In the genomic region with DNA sequence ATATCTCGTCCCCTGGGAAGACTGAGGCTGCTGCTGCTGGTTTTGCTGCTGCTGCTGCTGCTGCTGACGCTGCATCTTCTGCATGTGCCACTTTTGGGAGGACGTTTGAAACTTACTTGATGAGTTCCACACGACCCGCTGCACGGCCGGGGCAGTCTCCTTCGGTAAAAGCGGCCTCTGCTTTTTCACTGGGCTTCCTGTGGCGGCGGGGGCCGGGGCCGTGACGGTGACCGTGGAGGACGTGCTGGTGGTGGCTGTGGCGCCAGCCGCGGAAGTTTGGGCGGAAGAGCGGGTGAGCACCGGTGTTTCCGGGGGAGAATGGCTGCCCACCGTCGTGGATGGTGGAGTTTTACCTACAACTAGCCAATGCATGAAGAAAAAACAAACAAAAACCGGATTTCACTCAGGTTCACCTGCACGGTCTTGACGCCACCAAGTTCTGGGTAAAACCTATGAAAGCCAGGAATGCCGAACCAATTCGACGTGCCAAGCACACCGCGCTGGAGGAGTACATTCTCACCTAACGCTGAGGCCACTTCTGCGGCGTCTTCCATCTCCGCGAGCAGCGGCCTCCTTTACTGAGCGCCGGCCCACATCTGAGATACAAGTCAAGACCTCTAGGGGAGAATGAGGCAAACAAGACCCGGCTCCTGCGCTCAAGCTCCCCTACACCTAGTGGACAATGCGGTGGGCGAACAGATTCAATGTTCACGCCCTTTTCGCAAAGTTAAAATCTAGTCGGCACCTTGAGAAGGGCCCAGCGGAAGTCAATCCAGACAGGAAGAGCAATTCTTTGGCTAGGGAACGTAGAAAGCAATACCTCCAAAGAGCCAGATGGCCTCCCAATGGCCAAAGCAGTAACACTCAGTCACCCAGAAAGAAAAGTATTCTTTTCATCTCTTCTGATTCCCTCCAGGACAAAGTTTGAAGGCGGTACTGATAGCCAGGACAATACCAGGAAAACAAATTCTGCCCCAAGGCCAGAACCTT, we compare ENCODE assay signal across 23 cellular contexts.
"Had no signal": no experiment of that assay in that cellular context is flagged by ENCODE, and none has a peak within 500 bp of the region (broad histone marks: within the 10 kb centered on the region; RNA-seq: fewer than 3 reads in every experiment).

No MANE protein-coding gene starts in this region.

- H3K4me3 Mint-ChIP-seq: activated CD8-positive, alpha-beta T cell treated with anti-CD3 and anti-CD28 coated beads, Interleukin-2, amount 10 ng/mL, durations not matched to agents 7 days and 5 days; activated naive CD4-positive, alpha-beta T cell treated with anti-CD3 and anti-CD28 coated beads, Interleukin-2, amount 50 U/mL, for 24 hours; activated T-helper 1 cell treated with anti-CD3 and anti-CD28 coated beads, Interleukin-12 subunit alpha, Interleukin-12 subunit beta, Interleukin-2, Interleukin-4 antibody, amounts not matched to agents 30 ng/mL and 10 ng/mL and 1 ng/mL, durations not matched to agents 14 hours and 24 hours and 36 hours; central memory CD8-positive, alpha-beta T cell; memory B cell; stimulated activated memory B cell treated with anti-CD40 and anti-IgM and Interleukin-4, amounts not matched to agents 10 μg/mL and 1 μg/mL and 100 μg/mL, for 72 hours; T-helper 2 cell treated with Interferon-gamma antibody and Interleukin-4, amounts not matched to agents 5 μg/mL and 100 μg/mL, for 36 hours had no signal

- H3K9me3 ChIP-seq: breast epithelium, colonic mucosa, heart right ventricle, mucosa of descending colon, uterus had no signal

- DNase-seq: activated CD4-positive, alpha-beta T cell treated with anti-CD3 and anti-CD28 coated beads for 1 hour; activated CD4-positive, alpha-beta T cell treated with anti-CD3 and anti-CD28 coated beads, Interleukin-2, amount 50 U/mL, for 1 hour; activated CD8-positive, alpha-beta T cell treated with anti-CD3 and anti-CD28 coated beads, Interleukin-2, amount 10 ng/mL, durations not matched to agents 7 days and 5 days; activated gamma-delta T cell; aorta; colonic mucosa; heart right ventricle; left colon; mucosa of descending colon; occipital lobe; small intestine; stimulated activated CD4-positive, alpha-beta T cell treated with anti-CD3 and anti-CD28 coated beads, Interleukin-2, amount 100 ng/mL, for 24 hours; trophoblast cell; uterus; WERI-Rb-1 had no signal

- H3K27ac ChIP-seq: breast epithelium, colonic mucosa, heart right ventricle, uterus, WERI-Rb-1 had no signal

- ATAC-seq: activated CD8-positive, alpha-beta T cell treated with anti-CD3 and anti-CD28 coated beads, Interleukin-2, amount 10 ng/mL, durations not matched to agents 7 days and 5 days; heart right ventricle; left colon; mucosa of descending colon; sciatic nerve; stimulated activated memory B cell treated with anti-CD40 and anti-IgM and Interleukin-4, amounts not matched to agents 10 μg/mL and 1 μg/mL and 100 μg/mL, for 72 hours had no signal

- H3K4me3 ChIP-seq: breast epithelium, colonic mucosa, heart right ventricle, mucosa of descending colon, uterus had no signal

- H3K9me3 Mint-ChIP-seq: activated naive CD4-positive, alpha-beta T cell treated with anti-CD3 and anti-CD28 coated beads, Interleukin-2, amount 50 U/mL, for 24 hours; activated T-helper 1 cell treated with anti-CD3 and anti-CD28 coated beads, Interleukin-12 subunit alpha, Interleukin-12 subunit beta, Interleukin-2, Interleukin-4 antibody, amounts not matched to agents 30 ng/mL and 10 ng/mL and 1 ng/mL, durations not matched to agents 14 hours and 24 hours and 36 hours; central memory CD8-positive, alpha-beta T cell; memory B cell; stimulated activated memory B cell treated with anti-CD40 and anti-IgM and Interleukin-4, amounts not matched to agents 10 μg/mL and 1 μg/mL and 100 μg/mL, for 72 hours; T-helper 2 cell treated with Interferon-gamma antibody and Interleukin-4, amounts not matched to agents 5 μg/mL and 100 μg/mL, for 36 hours had no signal

- H3K36me3 ChIP-seq: breast epithelium, colonic mucosa, uterus had no signal

- H3K4me1 Mint-ChIP-seq: activated naive CD4-positive, alpha-beta T cell treated with anti-CD3 and anti-CD28 coated beads, Interleukin-2, amount 50 U/mL, for 24 hours; stimulated activated memory B cell treated with anti-CD40 and anti-IgM and Interleukin-4, amounts not matched to agents 10 μg/mL and 1 μg/mL and 100 μg/mL, for 72 hours had no signal

- H3K27me3 ChIP-seq: breast epithelium, colonic mucosa, heart right ventricle, uterus had no signal

- H3K27me3 Mint-ChIP-seq: activated naive CD4-positive, alpha-beta T cell treated with anti-CD3 and anti-CD28 coated beads, Interleukin-2, amount 50 U/mL, for 24 hours; central memory CD8-positive, alpha-beta T cell; memory B cell; stimulated activated memory B cell treated with anti-CD40 and anti-IgM and Interleukin-4, amounts not matched to agents 10 μg/mL and 1 μg/mL and 100 μg/mL, for 72 hours had no signal

- H3K27ac Mint-ChIP-seq: activated CD8-positive, alpha-beta T cell treated with anti-CD3 and anti-CD28 coated beads, Interleukin-2, amount 10 ng/mL, durations not matched to agents 7 days and 5 days; activated naive CD4-positive, alpha-beta T cell treated with anti-CD3 and anti-CD28 coated beads, Interleukin-2, amount 50 U/mL, for 24 hours; activated T-helper 1 cell treated with anti-CD3 and anti-CD28 coated beads, Interleukin-12 subunit alpha, Interleukin-12 subunit beta, Interleukin-2, Interleukin-4 antibody, amounts not matched to agents 30 ng/mL and 10 ng/mL and 1 ng/mL, durations not matched to agents 14 hours and 24 hours and 36 hours; memory B cell; stimulated activated memory B cell treated with anti-CD40 and anti-IgM and Interleukin-4, amounts not matched to agents 10 μg/mL and 1 μg/mL and 100 μg/mL, for 72 hours; T-helper 2 cell treated with Interferon-gamma antibody and Interleukin-4, amounts not matched to agents 5 μg/mL and 100 μg/mL, for 36 hours had no signal

- H3K4me1 ChIP-seq: breast epithelium, colonic mucosa, uterus had no signal
